Comparison of ENCODE assay signal across 1 cellular context in genomic region chr6:138765896-138766487, GRCh38.
TF ChIP-seq lines count a peak whose summit lies in the region.

No MANE protein-coding gene starts in this region.

TF ChIP-seq in endothelial cell of umbilical vein, 7 proteins besides CTCF, POLR2A, EP300 and RAD21:
- TF ChIP-seq EZH2 (IDR thresholded peaks at IDR 0.05; ENCODE audit: borderline replicate concordance, low read depth, low read length, severe bottlenecking) (no peak), GATA2 (IDR thresholded peaks at IDR 0.05; ENCODE audit: insufficient read depth, insufficient read length, low read depth, low read length) (no peak), POLR2AphosphoS5 (IDR thresholded peaks at IDR 0.05; ENCODE audit: insufficient read depth, low read depth, low read length) (no peak), JUN (IDR thresholded peaks at IDR 0.05; ENCODE audit: borderline replicate concordance, insufficient read depth, insufficient read length, low read depth) (no peak), FOS (IDR thresholded peaks at IDR 0.05; ENCODE audit: borderline replicate concordance, insufficient read depth, low read length) (no peak)
